Comparison of ENCODE assay signal across 20 cellular contexts in genomic region chr19:43705729-43706128, GRCh38.
DNase-seq lines count a peak whose midpoint lies in the region; ATAC-seq and TF ChIP-seq lines count a peak whose summit lies in the region.
"Had no signal": no experiment of that assay in that cellular context is flagged by ENCODE, and none has a peak within 500 bp of the region (broad histone marks: within the 10 kb centered on the region; RNA-seq: fewer than 3 reads in every experiment).

No MANE protein-coding gene starts in this region.

- H3K27ac ChIP-seq in HEK293 (ENCODE audit: extremely low read depth, low read depth, low read length), result no peak overlapping the region
- H3K27ac ChIP-seq: 22Rv1, C4-2B, HL-60 had no signal

- ATAC-seq in stimulated activated naive B cell treated with anti-CD40 and anti-IgM and Interleukin-4, amounts not matched to agents 10 μg/mL and 1 μg/mL and 100 μg/mL, for 72 hours (replicated peaks), result no peak
- ATAC-seq: A549, GM23338 had no signal

- peaks cover 8% of the 10 kb centered on the region for H3K4me1 Mint-ChIP-seq in T-helper 2 cell treated with Interferon-gamma antibody and Interleukin-4, amounts not matched to agents 5 μg/mL and 100 μg/mL, for 36 hours (ENCODE audit: low read depth)
- H3K4me1 Mint-ChIP-seq in stimulated activated naive B cell treated with anti-CD40 and anti-IgM and Interleukin-4, amounts not matched to agents 10 μg/mL and 1 μg/mL and 100 μg/mL, for 72 hours, result peaks cover 5 to 21% of the 10 kb centered on the region in 2 donors
- H3K4me1 Mint-ChIP-seq: GM23338 had no signal

- H3K27me3 Mint-ChIP-seq in T-helper 2 cell treated with Interferon-gamma antibody and Interleukin-4, amounts not matched to agents 5 μg/mL and 100 μg/mL, for 36 hours (ENCODE audit: low read depth), result no peaks in the 10 kb centered on the region
- peaks cover 9% of the 10 kb centered on the region in 2 donors for H3K27me3 Mint-ChIP-seq in stimulated activated naive B cell treated with anti-CD40 and anti-IgM and Interleukin-4, amounts not matched to agents 10 μg/mL and 1 μg/mL and 100 μg/mL, for 72 hours
- H3K27me3 Mint-ChIP-seq: CD4-positive, alpha-beta memory T cell had no signal

- peaks cover 4% of the 10 kb centered on the region for H3K9me3 Mint-ChIP-seq in T-helper 2 cell treated with Interferon-gamma antibody and Interleukin-4, amounts not matched to agents 5 μg/mL and 100 μg/mL, for 36 hours
- peaks cover 8% of the 10 kb centered on the region in 2 donors for H3K9me3 Mint-ChIP-seq in stimulated activated naive B cell treated with anti-CD40 and anti-IgM and Interleukin-4, amounts not matched to agents 10 μg/mL and 1 μg/mL and 100 μg/mL, for 72 hours

- no peaks in the 10 kb centered on the region; a peak in 1 of 3 replicates for H3K36me3 ChIP-seq in HEK293 (ENCODE audit: control insufficient read depth in 2 of 2, insufficient read depth in 1 of 2, low read length in 2 of 2)

- peaks cover 12% of the 10 kb centered on the region for H3K4me1 ChIP-seq in HEK293 (ENCODE audit: control insufficient read depth, insufficient read depth, low read length)

- peaks cover 4% of the 10 kb centered on the region for H3K9me3 ChIP-seq in HEK293 (ENCODE audit: control insufficient read depth, insufficient read depth, low read depth, low read length)

- no peak for TF ChIP-seq CTCF in HEK293 (tag by site-specific recombination; IDR thresholded peaks at IDR 0.05)

- H3K36me3 Mint-ChIP-seq in T-helper 2 cell treated with Interferon-gamma antibody and Interleukin-4, amounts not matched to agents 5 μg/mL and 100 μg/mL, for 36 hours (ENCODE audit: low read depth), result peaks cover 2% of the 10 kb centered on the region
- peaks cover 3 to 8% of the 10 kb centered on the region in 2 donors for H3K36me3 Mint-ChIP-seq in stimulated activated naive B cell treated with anti-CD40 and anti-IgM and Interleukin-4, amounts not matched to agents 10 μg/mL and 1 μg/mL and 100 μg/mL, for 72 hours

- H3K4me3 ChIP-seq in HEK293 (ENCODE audit: low read depth, low read length), result no peak overlapping the region
- H3K4me3 ChIP-seq: A549, GM23338 had no signal

- POLR2A ChIA-PET in HEK293 (lab: Yijun Ruan, JAX), result no interaction called here

- DNase-seq in T-helper 2 cell treated with Interferon-gamma antibody and Interleukin-4, amounts not matched to agents 5 μg/mL and 100 μg/mL, for 36 hours (ENCODE audit: low spot score), result no peak
- DNase-seq in T-helper 2 cell, result no peak
- DNase-seq in amniotic epithelial cell (ENCODE audit: low read depth), result peak; percentile 28
- no peak for DNase-seq in stimulated activated naive B cell treated with anti-CD40 and anti-IgM and Interleukin-4, amounts not matched to agents 10 μg/mL and 1 μg/mL and 100 μg/mL, for 72 hours
- DNase-seq in glomerular visceral epithelial cell (ENCODE audit: extremely low spot score), result no peak
- no peak for DNase-seq in kidney tubule cell (ENCODE audit: low spot score)
- DNase-seq: AML-193; Calu3; CD4-positive, alpha-beta memory T cell; DMS79 treated with DMSO at 0.1 percent for 48 hours; GF-D8; HCEC 1CT; HFFc6; IMR-90 had no signal

- H3K4me3 Mint-ChIP-seq in T-helper 2 cell treated with Interferon-gamma antibody and Interleukin-4, amounts not matched to agents 5 μg/mL and 100 μg/mL, for 36 hours, result no peak overlapping the region
- no peak overlapping the region for H3K4me3 Mint-ChIP-seq in stimulated activated naive B cell treated with anti-CD40 and anti-IgM and Interleukin-4, amounts not matched to agents 10 μg/mL and 1 μg/mL and 100 μg/mL, for 72 hours
- H3K4me3 Mint-ChIP-seq: CD4-positive, alpha-beta memory T cell; GM23338; HFFc6 had no signal

- peak overlapping the region; percentile 27 for H3K27ac Mint-ChIP-seq in T-helper 2 cell treated with Interferon-gamma antibody and Interleukin-4, amounts not matched to agents 5 μg/mL and 100 μg/mL, for 36 hours
- H3K27ac Mint-ChIP-seq in stimulated activated naive B cell treated with anti-CD40 and anti-IgM and Interleukin-4, amounts not matched to agents 10 μg/mL and 1 μg/mL and 100 μg/mL, for 72 hours, result peak overlapping the region; percentile 26
- H3K27ac Mint-ChIP-seq: GM23338, HFFc6 had no signal

- CTCF ChIA-PET in HEK293 (lab: Yijun Ruan, JAX), result interaction anchor here (0.9 kb wide), 1 partner anchor 130 kb away, joined by 3 read pairs; the partner anchor contains the start of gene PINLYP

TF ChIP-seq in HEK293, 187 proteins besides CTCF, POLR2A, EP300 and RAD21:
- TF ChIP-seq ZNF121 (tag by site-specific recombination; IDR thresholded peaks at IDR 0.05) (peak; percentile 86), ZNF626 (tag by site-specific recombination; IDR thresholded peaks at IDR 0.05) (no peak), ZNF558 (tag by site-specific recombination; IDR thresholded peaks at IDR 0.05) (no peak), ZNF24 (tag by site-specific recombination; IDR thresholded peaks at IDR 0.05) (no peak), BCL11B (tag by site-specific recombination; IDR thresholded peaks at IDR 0.05; ENCODE audit: low read depth) (no peak), GLIS1 (tag by site-specific recombination; IDR thresholded peaks at IDR 0.05) (peak; percentile 89), YY2 (tag by site-specific recombination; IDR thresholded peaks at IDR 0.05) (no peak), ZNF302 (tag by site-specific recombination; IDR thresholded peaks at IDR 0.05; ENCODE audit: low read depth) (no peak)
